In genomic region chr9:131478421-131478868, GRCh38 we compare ENCODE assay signal across 9 cellular contexts. TPM values are rescaled to one million over a fixed set of nuclear protein-coding genes. Genes with fewer than 3 reads are reported as not detected.
DNase-seq lines count a peak whose midpoint lies in the region; ATAC-seq and TF ChIP-seq lines count a peak whose summit lies in the region.
"Had no signal": no experiment of that assay in that cellular context is flagged by ENCODE, and none has a peak within 500 bp of the region (broad histone marks: within the 10 kb centered on the region; RNA-seq: fewer than 3 reads in every experiment).

No MANE protein-coding gene starts in this region.

- no peaks in the 10 kb centered on the region for H3K4me1 Mint-ChIP-seq in Caco-2 (ENCODE audit: low read depth, unreplicated experiment)
- H3K4me1 Mint-ChIP-seq in activated CD4-positive, alpha-beta T cell treated with anti-CD3 and anti-CD28 coated beads, Interleukin-2, amount 10 ng/mL, durations not matched to agents 24 days and 14 days, result peaks cover 2% of the 10 kb centered on the region
- peaks cover 0 to 8% (median 3%) of the 10 kb centered on the region in 7 donors for H3K4me1 Mint-ChIP-seq in naive thymus-derived CD4-positive, alpha-beta T cell

- TF ChIP-seq CTCF in Caco-2 (IDR thresholded peaks at IDR 0.05; ENCODE audit: insufficient read depth in 1 of 2, low read depth in 1 of 2, low read length in 1 of 2, severe bottlenecking in 1 of 2, unreplicated experiment in 1 of 2) (peak; percentile 44 to 64), dorsolateral prefrontal cortex (IDR thresholded peaks at IDR 0.05 in 54 of 56, conservative IDR thresholded peaks at IDR 0.05 in 2 of 56; ENCODE audit: low read depth in 1 of 56, partially characterized antibody in 56 of 56) (peak; percentile 14 to 71 (median 58)), upper lobe of left lung (IDR thresholded peaks at IDR 0.05) (peak in 4 of 6 experiments; percentile 21 to 51 (median 40))

- WGBS in upper lobe of left lung, 2 donors, result 59 to 60% methylated on average over 12 of the region's 12 CpGs

- H3K4me1 ChIP-seq in Caco-2, result no peaks in the 10 kb centered on the region
- H3K4me1 ChIP-seq in naive thymus-derived CD4-positive, alpha-beta T cell (ENCODE audit: control insufficient read depth in 2 of 2, insufficient read depth in 2 of 2, low read length in 2 of 2), result no peaks in the 10 kb centered on the region
- H3K4me1 ChIP-seq in upper lobe of left lung, result no peaks in the 10 kb centered on the region

- POLR2A ChIA-PET in Caco-2 (lab: Charles Lee), result no interaction called here
- POLR2A ChIA-PET in naive thymus-derived CD4-positive, alpha-beta T cell (lab: Charles Lee), result no interaction called here

- H3K9me3 Mint-ChIP-seq in Caco-2 (ENCODE audit: unreplicated experiment), result no peaks in the 10 kb centered on the region
- no peaks in the 10 kb centered on the region for H3K9me3 Mint-ChIP-seq in activated CD4-positive, alpha-beta T cell treated with anti-CD3 and anti-CD28 coated beads, Interleukin-2, amount 10 ng/mL, durations not matched to agents 24 days and 14 days
- no peaks in the 10 kb centered on the region for H3K9me3 Mint-ChIP-seq in naive thymus-derived CD4-positive, alpha-beta T cell

- H3K27ac Mint-ChIP-seq in Caco-2 (ENCODE audit: unreplicated experiment), result peak overlapping the region; percentile 26
- H3K27ac Mint-ChIP-seq in activated CD4-positive, alpha-beta T cell treated with anti-CD3 and anti-CD28 coated beads, Interleukin-2, amount 10 ng/mL, durations not matched to agents 24 days and 14 days, result peak overlapping the region; percentile 17
- peak overlapping the region in 6 of 9 donors; percentile 11 to 87 (median 64) for H3K27ac Mint-ChIP-seq in naive thymus-derived CD4-positive, alpha-beta T cell

- no peak for TF ChIP-seq EP300 in upper lobe of left lung (IDR thresholded peaks at IDR 0.05)

- no peaks in the 10 kb centered on the region for H3K27me3 ChIP-seq in Caco-2 (replicated peaks; ENCODE audit: control insufficient read depth, insufficient read depth, low read length)
- H3K27me3 ChIP-seq in dorsolateral prefrontal cortex, result no peaks in the 10 kb centered on the region
- no peaks in the 10 kb centered on the region for H3K27me3 ChIP-seq in naive thymus-derived CD4-positive, alpha-beta T cell (ENCODE audit: control insufficient read depth in 2 of 2, insufficient read depth in 2 of 2, low read length in 2 of 2)
- H3K27me3 ChIP-seq in upper lobe of left lung, result no peaks in the 10 kb centered on the region

- no peaks in the 10 kb centered on the region for H3K9me3 ChIP-seq in Caco-2
- H3K9me3 ChIP-seq in naive thymus-derived CD4-positive, alpha-beta T cell (ENCODE audit: control insufficient read depth in 2 of 3, low read length in 3 of 3), result no peaks in the 10 kb centered on the region
- H3K9me3 ChIP-seq in upper lobe of left lung, result no peaks in the 10 kb centered on the region

- H3K36me3 ChIP-seq in Caco-2 (ENCODE audit: control insufficient read depth, insufficient read depth, low read length) (peaks cover 14% of the 10 kb centered on the region), upper lobe of left lung (peaks cover 61 to 100% (median 92%) of the 10 kb centered on the region in 4 donors)
- H3K36me3 ChIP-seq in naive thymus-derived CD4-positive, alpha-beta T cell (ENCODE audit: control insufficient read depth in 2 of 3, insufficient read depth in 3 of 3, low read length in 3 of 3), result peaks cover 25 to 95% (median 59%) of the 10 kb centered on the region in 3 experiments

- peak; percentile 61 for ATAC-seq in naive thymus-derived CD4-positive, alpha-beta T cell
- ATAC-seq in upper lobe of left lung (ENCODE audit: low FRiP score in 2 of 2), result peak in 1 of 2 donors; percentile 43
- no peak for ATAC-seq in GM21528 (IDR thresholded peaks at IDR 0.05; ENCODE audit: low FRiP score, unreplicated experiment)

- H3K27ac ChIP-seq in dorsolateral prefrontal cortex, result no peak overlapping the region
- no peak overlapping the region for H3K27ac ChIP-seq in naive thymus-derived CD4-positive, alpha-beta T cell (ENCODE audit: low read depth, low read length)
- no peak overlapping the region for H3K27ac ChIP-seq in upper lobe of left lung

- no peaks in the 10 kb centered on the region for H3K27me3 Mint-ChIP-seq in Caco-2 (ENCODE audit: insufficient read depth, unreplicated experiment)
- no peaks in the 10 kb centered on the region for H3K27me3 Mint-ChIP-seq in activated CD4-positive, alpha-beta T cell treated with anti-CD3 and anti-CD28 coated beads, Interleukin-2, amount 10 ng/mL, durations not matched to agents 24 days and 14 days
- no peaks in the 10 kb centered on the region for H3K27me3 Mint-ChIP-seq in naive thymus-derived CD4-positive, alpha-beta T cell

- CTCF ChIA-PET in Caco-2 (lab: Charles Lee), result no interaction called here
- CTCF ChIA-PET in naive thymus-derived CD4-positive, alpha-beta T cell (lab: Charles Lee), result interaction anchor here (0.8 to 6.1 kb wide), 8 partner anchors 11 to 267 kb away, joined by 3 to 45 read pairs (median 3); no protein-coding TSS in a partner anchor

- peaks cover 97% of the 10 kb centered on the region for H3K36me3 Mint-ChIP-seq in Caco-2 (ENCODE audit: insufficient read depth, unreplicated experiment)
- peaks cover 60% of the 10 kb centered on the region for H3K36me3 Mint-ChIP-seq in activated CD4-positive, alpha-beta T cell treated with anti-CD3 and anti-CD28 coated beads, Interleukin-2, amount 10 ng/mL, durations not matched to agents 24 days and 14 days (ENCODE audit: low read depth)
- peaks cover 7 to 45% (median 17%) of the 10 kb centered on the region in 5 donors for H3K36me3 Mint-ChIP-seq in naive thymus-derived CD4-positive, alpha-beta T cell

- no peak for TF ChIP-seq POLR2A in upper lobe of left lung (IDR thresholded peaks at IDR 0.05)

- no peak overlapping the region for H3K4me3 Mint-ChIP-seq in Caco-2 (ENCODE audit: unreplicated experiment)
- H3K4me3 Mint-ChIP-seq in activated CD4-positive, alpha-beta T cell treated with anti-CD3 and anti-CD28 coated beads, Interleukin-2, amount 10 ng/mL, durations not matched to agents 24 days and 14 days, result no peak overlapping the region
- H3K4me3 Mint-ChIP-seq in naive thymus-derived CD4-positive, alpha-beta T cell, result no peak overlapping the region

- H3K4me3 ChIP-seq in Caco-2 (ENCODE audit: low read depth, low read length) (no peak overlapping the region), dorsolateral prefrontal cortex (no peak overlapping the region), upper lobe of left lung (no peak overlapping the region)
- H3K4me3 ChIP-seq in naive thymus-derived CD4-positive, alpha-beta T cell (ENCODE audit: low read length), result no peak overlapping the region
- H3K4me3 ChIP-seq: skin epidermis had no signal

- DNase-seq in Caco-2 (peak in 1 of 2 experiments; percentile 61), LHCN-M2 (ENCODE audit: low read depth) (peak; percentile 16), dorsolateral prefrontal cortex (peak in 1 of 10 donors; percentile 28), upper lobe of left lung (no peak), SIG-M5 (lab: John Stamatoyannopoulos, UW) (no peak)
- DNase-seq in activated CD4-positive, alpha-beta T cell treated with anti-CD3 and anti-CD28 coated beads, Interleukin-2, amount 10 ng/mL, durations not matched to agents 24 days and 14 days, result peak; percentile 86
- peak; percentile 19 to 65 (median 51) for DNase-seq in naive thymus-derived CD4-positive, alpha-beta T cell

- BruUV-seq in Caco-2 (replicated peaks; lab: Mats Ljungman, UMichigan), result no TSS peak

- intact Hi-C loops in Caco-2 (cut with micrococcal nuclease; ENCODE audit: unreplicated experiment) (loop anchor here (10.0 kb wide), 1 partner anchor 104 kb away; no protein-coding TSS in a partner anchor), dorsolateral prefrontal cortex (cut with DNase I) (loop anchor here (5.0 kb wide), 2 partner anchors 86 to 126 kb away; partner anchors contain the start of gene PRRC2B (in 2 of the 2))
- intact Hi-C loops in activated CD4-positive, alpha-beta T cell treated with anti-CD3 and anti-CD28 coated beads, Interleukin-2, amount 10 ng/mL, durations not matched to agents 24 days and 14 days (cut with micrococcal nuclease), result loop anchor here (1.0 kb wide), 1 partner anchor 128 kb away; no protein-coding TSS in a partner anchor
- intact Hi-C loops in naive thymus-derived CD4-positive, alpha-beta T cell (cut with micrococcal nuclease), result loop anchor here (1.0 to 5.0 kb wide), 5 partner anchors 70 to 128 kb away; no protein-coding TSS in a partner anchor

RNA-seq across cellular contexts. Expression of gene POMT1, which starts 24.3 kb away (rescaled TPM):
- total RNA-seq in Caco-2 (2022) (44.2 and 44.7 TPM in 2 replicates), LHCN-M2 (2014; rRNA removed) (27.8 and 31.1 TPM in 2 replicates), dorsolateral prefrontal cortex (100 to 1,000 TPM in 1 of 120 experiments, 10 to 100 TPM in 119; 34.7 to 106 (median 58.6) TPM), upper lobe of left lung (10 to 100 TPM; 24.7 to 55.5 (median 27.2) TPM)
- polyA plus RNA-seq in LHCN-M2 (2012), result 28.4 TPM
- total RNA-seq in activated CD4-positive, alpha-beta T cell treated with anti-CD3 and anti-CD28 coated beads, Interleukin-2, amount 10 ng/mL, durations not matched to agents 24 days and 14 days, result 32.8 and 34.6 TPM in 2 replicates
- total RNA-seq in naive thymus-derived CD4-positive, alpha-beta T cell, result 10 to 100 TPM; 40.0 to 55.8 (median 47.7) TPM
- 10 to 100 TPM; 13.3 to 15.1 TPM for polyA plus RNA-seq in naive thymus-derived CD4-positive, alpha-beta T cell

RNA-seq across cellular contexts. Expression of gene UCK1, which starts 52.6 kb away (rescaled TPM):
- total RNA-seq in Caco-2 (2022) (24.9 and 25.7 TPM in 2 replicates), LHCN-M2 (2014; rRNA removed) (44.1 and 54.4 TPM in 2 replicates), dorsolateral prefrontal cortex (10 to 100 TPM; 29.3 to 64.4 (median 39.2) TPM), upper lobe of left lung (10 to 100 TPM; 27.8 to 36.7 (median 29.4) TPM)
- 33.3 TPM for polyA plus RNA-seq in LHCN-M2 (2012)
- 25.2 and 27.9 TPM in 2 replicates for total RNA-seq in activated CD4-positive, alpha-beta T cell treated with anti-CD3 and anti-CD28 coated beads, Interleukin-2, amount 10 ng/mL, durations not matched to agents 24 days and 14 days
- total RNA-seq in naive thymus-derived CD4-positive, alpha-beta T cell, result 10 to 100 TPM; 21.8 to 40.1 (median 29.3) TPM
- 10 to 100 TPM; 21.2 to 32.8 TPM for polyA plus RNA-seq in naive thymus-derived CD4-positive, alpha-beta T cell

Comparison
In these comparisons a context has a peak if more than half of its experiments do, and no peak if none do; other contexts are left out.
1. DNase-seq: peak in LHCN-M2 (single experiment), activated CD4-positive, alpha-beta T cell treated with anti-CD3 and anti-CD28 coated beads, Interleukin-2, amount 10 ng/mL, durations not matched to agents 24 days and 14 days (single experiment) and naive thymus-derived CD4-positive, alpha-beta T cell (9 of 9); none in upper lobe of left lung (0 of 2) and SIG-M5 (single experiment).
2. Peak in every context shown above with its lines, with median percentiles within 50 percentile points of each other: H3K27ac Mint-ChIP-seq and CTCF ChIP-seq.